In the genomic region with DNA sequence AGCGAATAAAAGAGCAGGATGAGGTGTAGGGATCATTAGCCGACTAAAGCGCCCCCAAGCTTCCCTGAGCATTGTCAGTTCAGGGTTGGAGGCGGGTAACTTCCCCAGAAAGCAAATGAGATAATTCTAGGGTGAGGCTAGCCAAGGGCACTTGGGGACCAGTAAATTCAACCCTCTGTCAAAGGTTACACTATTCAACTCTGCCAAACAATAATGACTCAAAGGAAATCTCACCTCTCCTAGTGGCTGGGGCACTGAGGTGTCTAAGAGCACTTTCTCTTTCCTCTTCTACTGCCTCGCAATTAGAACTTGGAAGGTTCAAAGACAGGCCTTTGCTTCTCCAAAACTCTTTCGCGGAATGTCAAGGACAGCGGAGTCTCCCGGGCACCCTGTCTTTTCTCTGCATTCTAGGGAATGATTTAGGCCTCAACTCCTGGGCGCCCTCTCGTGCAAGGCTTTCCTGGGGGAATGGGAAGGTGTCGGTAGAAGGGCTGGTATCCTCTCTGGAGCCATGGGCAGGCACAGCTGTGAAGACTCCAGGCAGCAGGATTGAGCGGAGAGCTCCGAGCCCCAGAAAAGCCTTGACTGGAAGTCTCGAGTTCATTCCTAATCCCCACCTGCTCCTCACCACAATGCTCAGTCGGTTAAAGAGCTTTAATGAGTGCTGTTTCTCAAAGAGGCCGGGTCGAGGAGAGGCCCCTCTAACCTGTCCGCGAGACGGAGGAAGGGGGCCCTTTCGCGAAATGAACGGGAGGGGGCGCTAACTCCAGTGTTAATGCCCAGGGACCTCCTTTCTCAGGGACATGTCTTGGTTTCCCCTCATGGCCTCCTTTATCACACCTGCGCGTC, we compare ENCODE assay signal across 1 cellular context.
TF ChIP-seq lines count a peak whose summit lies in the region.

No MANE protein-coding gene starts in this region.

TF ChIP-seq in GM12878, 131 proteins besides CTCF, POLR2A, EP300 and RAD21 (continued from another document):
- TF ChIP-seq HSF1 (IDR thresholded peaks at IDR 0.05; ENCODE audit: low read depth, low read length) (no peak), JUND (IDR thresholded peaks at IDR 0.05; ENCODE audit: low read depth, low read length) (no peak), YY1 (IDR thresholded peaks at IDR 0.05; ENCODE audit: low read depth, low read length) (no peak), ESRRA (IDR thresholded peaks at IDR 0.05; ENCODE audit: low read length) (no peak), ZSCAN29 (IDR thresholded peaks at IDR 0.05) (no peak), TARDBP (IDR thresholded peaks at IDR 0.05; ENCODE audit: borderline replicate concordance) (no peak), WRNIP1 (IDR thresholded peaks at IDR 0.05; ENCODE audit: borderline replicate concordance, low read depth, low read length) (no peak), BCL3 (IDR thresholded peaks at IDR 0.05; ENCODE audit: borderline replicate concordance, insufficient read depth, low read depth, low read length, poor library complexity, severe bottlenecking) (no peak)
